In the genomic region with DNA sequence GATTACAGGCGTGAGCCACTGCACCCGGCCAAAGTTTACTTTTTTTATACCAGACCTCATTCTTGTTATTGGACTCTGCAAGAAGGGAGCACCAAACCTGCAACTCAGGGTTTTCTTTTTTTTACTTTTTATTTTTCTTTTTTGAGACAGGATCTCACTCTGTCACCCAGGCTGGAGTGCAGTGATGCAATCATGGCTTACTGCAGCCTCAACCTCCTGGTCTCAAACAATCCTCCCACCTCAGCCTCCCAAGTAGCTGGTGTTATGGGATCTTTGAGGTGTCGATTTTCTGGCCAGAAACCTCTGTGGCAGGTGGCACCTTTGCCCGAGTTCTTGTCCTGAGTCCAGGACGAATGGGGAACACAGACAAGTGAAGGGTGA, we compare ENCODE assay signal across 27 cellular contexts.
"Had no signal": no experiment of that assay in that cellular context is flagged by ENCODE, and none has a peak within 500 bp of the region (broad histone marks: within the 10 kb centered on the region; RNA-seq: fewer than 3 reads in every experiment).

No MANE protein-coding gene starts in this region.

- H2AFZ ChIP-seq: parathyroid adenoma had no signal

- FAIRE-seq: urothelium cell line had no signal

- H3K4me2 ChIP-seq: smooth muscle cell had no signal

- H3K9me3 ChIP-seq: ovary, psoas muscle, spleen, stomach, thoracic aorta, thyroid gland, tibial nerve, upper lobe of left lung, vagina had no signal

- H3K4me3 ChIP-seq: ovary, psoas muscle, skin epidermis, smooth muscle cell, spleen, stomach, thoracic aorta, thyroid gland, tibial nerve, upper lobe of left lung, vagina had no signal

- ATAC-seq: naive thymus-derived CD8-positive, alpha-beta T cell; natural killer cell treated with Interleukin-12 subunit alpha and Interleukin-12 subunit beta and Interleukin-15 and Interleukin-18, amount 100 ng/mL, for 72 hours; psoas muscle; right cardiac atrium; sciatic nerve; stimulated activated memory B cell treated with anti-CD40 and anti-IgM and Interleukin-4, amounts not matched to agents 10 μg/mL and 1 μg/mL and 100 μg/mL, for 72 hours had no signal

- H3K36me3 ChIP-seq: ovary, spleen, stomach, thoracic aorta, thyroid gland, tibial nerve, upper lobe of left lung, vagina had no signal

- H3K9ac ChIP-seq: parathyroid adenoma had no signal

- H3K27me3 ChIP-seq: ovary, thyroid gland, upper lobe of left lung, vagina had no signal

- H3K27ac ChIP-seq: ovary, parathyroid adenoma, psoas muscle, skin epidermis, spleen, stomach, thoracic aorta, thyroid gland, tibial nerve, upper lobe of left lung, vagina had no signal

- DNase-seq: naive thymus-derived CD8-positive, alpha-beta T cell; nephron progenitor cell; occipital lobe; ovary; psoas muscle; right cardiac atrium; spleen; stimulated activated CD4-positive, alpha-beta T cell treated with anti-CD3 and anti-CD28 coated beads, Interleukin-12 subunit alpha, Interleukin-12 subunit beta, amount 100 ng/mL, for 4 hours; stimulated activated CD4-positive, alpha-beta T cell treated with anti-CD3 and anti-CD28 coated beads, Interleukin-1b, Interleukin-23, amount 100 ng/mL, for 48 hours; stimulated activated CD4-positive, alpha-beta T cell treated with anti-CD3 and anti-CD28 coated beads, Interleukin-4, amount 100 ng/mL, for 1 hour; stimulated activated CD4-positive, alpha-beta T cell treated with anti-CD3 and anti-CD28 coated beads, Interleukin-4, amount 100 ng/mL, for 4 hours; stimulated activated CD8-positive, alpha-beta memory T cell treated with anti-CD3 and anti-CD28 coated beads, Interleukin-4, amount 100 ng/mL, for 48 hours; stimulated activated naive CD4-positive, alpha-beta T cell treated with Interleukin-2 at 50 U/mL for 16 hours; stomach; thyroid gland; trophoblast cell; upper lobe of left lung had no signal
